In genomic region chr13:77105051-77105450, GRCh38 we compare ENCODE assay signal across 37 cellular contexts.
"Had no signal": no experiment of that assay in that cellular context is flagged by ENCODE, and none has a peak within 500 bp of the region (broad histone marks: within the 10 kb centered on the region; RNA-seq: fewer than 3 reads in every experiment).

No MANE protein-coding gene starts in this region.

- H3K4me1 ChIP-seq: ascending aorta had no signal

- H3K27me3 ChIP-seq: ascending aorta, cardiac muscle cell had no signal

- H3K9me3 Mint-ChIP-seq: activated CD4-positive, alpha-beta memory T cell treated with anti-CD3 and anti-CD28 coated beads, Interleukin-2, amount 10 ng/mL, durations not matched to agents 7 days and 5 days; activated CD4-positive, alpha-beta T cell treated with anti-CD3 and anti-CD28 coated beads, Interleukin-2, amount 10 ng/mL, durations not matched to agents 7 days and 5 days; activated naive CD4-positive, alpha-beta T cell treated with anti-CD3 and anti-CD28 coated beads, Interleukin-2, amount 10 ng/mL, durations not matched to agents 7 days and 5 days; activated naive CD4-positive, alpha-beta T cell treated with anti-CD3 and anti-CD28 coated beads, Interleukin-2, amount 50 U/mL, for 24 hours; activated naive CD8-positive, alpha-beta T cell treated with anti-CD3 and anti-CD28 coated beads, Interleukin-2, amount 10 ng/mL, durations not matched to agents 7 days and 5 days; activated naive CD8-positive, alpha-beta T cell treated with anti-CD3 and anti-CD28 coated beads, Interleukin-2, amount 50 U/mL, for 24 hours; activated T-cell treated with anti-CD3 and anti-CD28 coated beads, Interleukin-2, amount 50 U/mL, for 24 hours; activated T-helper 2 cell treated with anti-CD3 and anti-CD28 coated beads, Interferon-gamma antibody, Interleukin-2, Interleukin-4, amounts not matched to agents 10 μg/mL and 5 μg/mL and 100 μg/mL, durations not matched to agents 14 hours and 24 hours and 36 hours; central memory CD8-positive, alpha-beta T cell; T-helper 1 cell treated with Interleukin-12 subunit alpha and Interleukin-12 subunit beta and Interleukin-4 antibody, amounts not matched to agents 30 μg/mL and 1 μg/mL, for 36 hours; T-helper 2 cell treated with Interferon-gamma antibody and Interleukin-4, amounts not matched to agents 5 μg/mL and 100 μg/mL, for 36 hours had no signal

- H3K9me3 ChIP-seq: ascending aorta had no signal

- H3K4me1 Mint-ChIP-seq: activated CD4-positive, alpha-beta memory T cell treated with anti-CD3 and anti-CD28 coated beads, Interleukin-2, amount 10 ng/mL, durations not matched to agents 7 days and 5 days; activated CD4-positive, alpha-beta T cell treated with anti-CD3 and anti-CD28 coated beads for 36 hours; activated CD4-positive, alpha-beta T cell treated with anti-CD3 and anti-CD28 coated beads, Interleukin-2, amount 10 ng/mL, durations not matched to agents 7 days and 5 days; activated CD8-positive, alpha-beta memory T cell treated with anti-CD3 and anti-CD28 coated beads, Interleukin-2, amount 10 ng/mL, durations not matched to agents 7 days and 5 days; activated naive CD4-positive, alpha-beta T cell treated with anti-CD3 and anti-CD28 coated beads, Interleukin-2, amount 10 ng/mL, durations not matched to agents 7 days and 5 days; activated naive CD4-positive, alpha-beta T cell treated with anti-CD3 and anti-CD28 coated beads, Interleukin-2, amount 50 U/mL, for 24 hours; activated naive CD8-positive, alpha-beta T cell treated with anti-CD3 and anti-CD28 coated beads, Interleukin-2, amount 10 ng/mL, durations not matched to agents 7 days and 5 days; activated naive CD8-positive, alpha-beta T cell treated with anti-CD3 and anti-CD28 coated beads, Interleukin-2, amount 50 U/mL, for 24 hours; brain had no signal

- H3K36me3 ChIP-seq: cardiac muscle cell had no signal

- H3K27ac Mint-ChIP-seq: activated CD4-positive, alpha-beta memory T cell treated with anti-CD3 and anti-CD28 coated beads, Interleukin-2, amount 10 ng/mL, durations not matched to agents 7 days and 5 days; activated CD4-positive, alpha-beta T cell treated with anti-CD3 and anti-CD28 coated beads for 36 hours; activated CD4-positive, alpha-beta T cell treated with anti-CD3 and anti-CD28 coated beads, Interleukin-2, amount 10 ng/mL, durations not matched to agents 7 days and 5 days; activated CD8-positive, alpha-beta memory T cell treated with anti-CD3 and anti-CD28 coated beads, Interleukin-2, amount 10 ng/mL, durations not matched to agents 7 days and 5 days; activated CD8-positive, alpha-beta T cell treated with anti-CD3 and anti-CD28 coated beads, Interleukin-2, amount 10 ng/mL, durations not matched to agents 7 days and 5 days; activated naive CD4-positive, alpha-beta T cell treated with anti-CD3 and anti-CD28 coated beads, Interleukin-2, amount 10 ng/mL, durations not matched to agents 7 days and 5 days; activated naive CD4-positive, alpha-beta T cell treated with anti-CD3 and anti-CD28 coated beads, Interleukin-2, amount 50 U/mL, for 24 hours; activated naive CD8-positive, alpha-beta T cell; activated naive CD8-positive, alpha-beta T cell treated with anti-CD3 and anti-CD28 coated beads, Interleukin-2, amount 10 ng/mL, durations not matched to agents 7 days and 5 days; activated naive CD8-positive, alpha-beta T cell treated with anti-CD3 and anti-CD28 coated beads, Interleukin-2, amount 50 U/mL, for 24 hours; activated T-cell treated with anti-CD3 and anti-CD28 coated beads, Interleukin-2, amount 50 U/mL, for 24 hours; activated T-helper 2 cell treated with anti-CD3 and anti-CD28 coated beads, Interferon-gamma antibody, Interleukin-2, Interleukin-4, amounts not matched to agents 10 μg/mL and 5 μg/mL and 100 μg/mL, durations not matched to agents 14 hours and 24 hours and 36 hours; brain; T-helper 1 cell treated with Interleukin-12 subunit alpha and Interleukin-12 subunit beta and Interleukin-4 antibody, amounts not matched to agents 30 μg/mL and 1 μg/mL, for 36 hours; T-helper 2 cell treated with Interferon-gamma antibody and Interleukin-4, amounts not matched to agents 5 μg/mL and 100 μg/mL, for 36 hours had no signal

- DNase-seq: activated CD4-positive, alpha-beta memory T cell treated with anti-CD3 and anti-CD28 coated beads, Interleukin-2, amount 10 ng/mL, durations not matched to agents 7 days and 5 days; activated CD4-positive, alpha-beta T cell treated with anti-CD3 and anti-CD28 coated beads for 1 hour; activated CD4-positive, alpha-beta T cell treated with anti-CD3 and anti-CD28 coated beads for 36 hours; activated CD4-positive, alpha-beta T cell treated with anti-CD3 and anti-CD28 coated beads for 48 hours; activated CD4-positive, alpha-beta T cell treated with anti-CD3 and anti-CD28 coated beads, Interleukin-2, amount 10 ng/mL, durations not matched to agents 7 days and 5 days; activated CD4-positive, alpha-beta T cell treated with anti-CD3 and anti-CD28 coated beads, Interleukin-2, amount 50 U/mL, for 48 hours; activated CD4-positive, CD25-positive, alpha-beta regulatory T cell; activated CD8-positive, alpha-beta memory T cell treated with anti-CD3 and anti-CD28 coated beads for 24 hours; activated CD8-positive, alpha-beta memory T cell treated with anti-CD3 and anti-CD28 coated beads, Interleukin-2, amount 10 ng/mL, durations not matched to agents 7 days and 5 days; activated CD8-positive, alpha-beta memory T cell treated with anti-CD3 and anti-CD28 coated beads, Interleukin-2, amount 50 U/mL, for 48 hours; activated CD8-positive, alpha-beta T cell treated with anti-CD3 and anti-CD28 coated beads, Interleukin-2, amount 10 ng/mL, durations not matched to agents 7 days and 5 days; activated effector memory CD4-positive, alpha-beta T cell treated with Interleukin-2 at 50 U/mL for 16 hours; activated gamma-delta T cell; activated naive CD4-positive, alpha-beta T cell treated with anti-CD3 and anti-CD28 coated beads, Interleukin-2, amount 10 ng/mL, durations not matched to agents 7 days and 5 days; activated naive CD4-positive, alpha-beta T cell treated with Interleukin-2 at 50 U/mL for 16 hours; activated naive CD8-positive, alpha-beta T cell treated with anti-CD3 and anti-CD28 coated beads, Interleukin-2, amount 10 ng/mL, durations not matched to agents 7 days and 5 days; activated naive CD8-positive, alpha-beta T cell treated with anti-CD3 and anti-CD28 coated beads, Interleukin-2, amount 50 U/mL, for 24 hours; activated T-cell treated with anti-CD3 and anti-CD28 coated beads, Interleukin-2, amount 50 U/mL, for 24 hours; activated T-cell treated with anti-CD3 and anti-CD28 coated beads, Interleukin-2, amount 50 U/mL, for 48 hours; amygdala; anterior cingulate cortex; caudate nucleus; cerebellar nuclear complex; T-helper 1 cell; T-helper 2 cell; T-helper 9 cell had no signal

- H3K27me3 Mint-ChIP-seq: activated CD4-positive, alpha-beta memory T cell treated with anti-CD3 and anti-CD28 coated beads, Interleukin-2, amount 10 ng/mL, durations not matched to agents 7 days and 5 days; activated CD4-positive, alpha-beta T cell treated with anti-CD3 and anti-CD28 coated beads for 36 hours; activated CD4-positive, alpha-beta T cell treated with anti-CD3 and anti-CD28 coated beads, Interleukin-2, amount 10 ng/mL, durations not matched to agents 7 days and 5 days; activated CD8-positive, alpha-beta memory T cell treated with anti-CD3 and anti-CD28 coated beads, Interleukin-2, amount 10 ng/mL, durations not matched to agents 7 days and 5 days; activated naive CD4-positive, alpha-beta T cell treated with anti-CD3 and anti-CD28 coated beads, Interleukin-2, amount 10 ng/mL, durations not matched to agents 7 days and 5 days; activated naive CD4-positive, alpha-beta T cell treated with anti-CD3 and anti-CD28 coated beads, Interleukin-2, amount 50 U/mL, for 24 hours; activated naive CD8-positive, alpha-beta T cell; activated naive CD8-positive, alpha-beta T cell treated with anti-CD3 and anti-CD28 coated beads, Interleukin-2, amount 10 ng/mL, durations not matched to agents 7 days and 5 days; activated naive CD8-positive, alpha-beta T cell treated with anti-CD3 and anti-CD28 coated beads, Interleukin-2, amount 50 U/mL, for 24 hours; activated T-cell treated with anti-CD3 and anti-CD28 coated beads, Interleukin-2, amount 50 U/mL, for 24 hours; brain; central memory CD8-positive, alpha-beta T cell had no signal

- H3K27ac ChIP-seq: ascending aorta, cardiac muscle cell, VCaP had no signal

- H3K4me3 Mint-ChIP-seq: activated CD4-positive, alpha-beta memory T cell treated with anti-CD3 and anti-CD28 coated beads, Interleukin-2, amount 10 ng/mL, durations not matched to agents 7 days and 5 days; activated CD4-positive, alpha-beta T cell treated with anti-CD3 and anti-CD28 coated beads for 36 hours; activated CD4-positive, alpha-beta T cell treated with anti-CD3 and anti-CD28 coated beads, Interleukin-2, amount 10 ng/mL, durations not matched to agents 7 days and 5 days; activated CD8-positive, alpha-beta memory T cell treated with anti-CD3 and anti-CD28 coated beads, Interleukin-2, amount 10 ng/mL, durations not matched to agents 7 days and 5 days; activated CD8-positive, alpha-beta T cell treated with anti-CD3 and anti-CD28 coated beads, Interleukin-2, amount 10 ng/mL, durations not matched to agents 7 days and 5 days; activated naive CD4-positive, alpha-beta T cell treated with anti-CD3 and anti-CD28 coated beads, Interleukin-2, amount 10 ng/mL, durations not matched to agents 7 days and 5 days; activated naive CD4-positive, alpha-beta T cell treated with anti-CD3 and anti-CD28 coated beads, Interleukin-2, amount 50 U/mL, for 24 hours; activated naive CD8-positive, alpha-beta T cell; activated naive CD8-positive, alpha-beta T cell treated with anti-CD3 and anti-CD28 coated beads, Interleukin-2, amount 10 ng/mL, durations not matched to agents 7 days and 5 days; activated naive CD8-positive, alpha-beta T cell treated with anti-CD3 and anti-CD28 coated beads, Interleukin-2, amount 50 U/mL, for 24 hours; activated T-cell treated with anti-CD3 and anti-CD28 coated beads, Interleukin-2, amount 50 U/mL, for 24 hours; brain; central memory CD8-positive, alpha-beta T cell; T-helper 1 cell treated with Interleukin-12 subunit alpha and Interleukin-12 subunit beta and Interleukin-4 antibody, amounts not matched to agents 30 μg/mL and 1 μg/mL, for 36 hours; T-helper 2 cell treated with Interferon-gamma antibody and Interleukin-4, amounts not matched to agents 5 μg/mL and 100 μg/mL, for 36 hours had no signal

- H3K4me3 ChIP-seq: ascending aorta, cardiac muscle cell had no signal

- ATAC-seq: activated CD4-positive, alpha-beta T cell treated with anti-CD3 and anti-CD28 coated beads for 36 hours; activated CD4-positive, CD25-positive, alpha-beta regulatory T cell treated with anti-CD3 and anti-CD28 coated beads, Interleukin-2, amount 50 U/mL, for 24 hours; activated CD8-positive, alpha-beta memory T cell treated with anti-CD3 and anti-CD28 coated beads, Interleukin-2, amount 10 ng/mL, durations not matched to agents 7 days and 5 days; activated CD8-positive, alpha-beta T cell treated with anti-CD3 and anti-CD28 coated beads, Interleukin-2, amount 10 ng/mL, durations not matched to agents 7 days and 5 days; activated naive CD8-positive, alpha-beta T cell treated with anti-CD3 and anti-CD28 coated beads, Interleukin-2, amount 50 U/mL, for 24 hours had no signal
